Comparison of ENCODE assay signal across 8 cellular contexts in genomic region chr7:105531797-105532671, GRCh38. TPM values are rescaled to one million over a fixed set of nuclear protein-coding genes. Genes with fewer than 3 reads are reported as not detected.
DNase-seq lines count a peak whose midpoint lies in the region; ATAC-seq and TF ChIP-seq lines count a peak whose summit lies in the region.

RINT1 (plus strand) TSS chr7:105532201; CDS start chr7:105532316, 115 bp downstream.

- POLR2A ChIA-PET in AG04450 (lab: Yijun Ruan, JAX): interaction anchor here (0.5 to 1.4 kb wide), 7 partner anchors 10 to 453 kb away, joined by 3 to 7 read pairs (median 4); partner anchors contain the start of gene PUS7

- peak within 1 kb of the TSS; percentile 97 for H3K4me2 ChIP-seq in mammary epithelial cell (ENCODE audit: insufficient read depth, low read depth, low read length)

- H3K4me3 ChIP-seq in AG04450 (ENCODE audit: low read depth, low read length): peak within 1 kb of the TSS; percentile 98
- peak within 1 kb of the TSS; percentile 83 to 100 (median 92) for H3K4me3 ChIP-seq in mammary epithelial cell (replicated peaks in 1 of 3; ENCODE audit: insufficient read depth in 1 of 3, low read depth in 2 of 3, low read length in 3 of 3)

- no peaks in the 10 kb centered on the region for H3K27me3 ChIP-seq in AG04450 (ENCODE audit: control insufficient read depth, insufficient read depth, low read length)
- no peaks in the 10 kb centered on the region for H3K27me3 ChIP-seq in mammary epithelial cell (ENCODE audit: insufficient read depth, low read length)

- peaks cover 4% of the 10 kb centered on the region for H3K36me3 ChIP-seq in mammary epithelial cell (ENCODE audit: insufficient read depth, low read length)

- in situ Hi-C loops in mammary epithelial cell (cut with MboI; ENCODE audit: low sequenced_read_pairs in 2 of 2): no loop called here

- CTCF ChIA-PET in AG04450 (lab: Charles Lee): interaction anchor here (0.6 to 2.1 kb wide), 44 partner anchors 9 to 635 kb away, joined by 3 to 18 read pairs (median 4); partner anchors contain the start of gene PUS7
- CTCF ChIA-PET in mammary epithelial cell (lab: Charles Lee; ENCODE audit: low non-redundant PET): interaction anchor here (0.6 to 1.0 kb wide), 4 partner anchors 65 to 332 kb away, joined by 3 to 12 read pairs (median 5); no protein-coding TSS in a partner anchor

- no peaks in the 10 kb centered on the region for H3K9me3 ChIP-seq in AG04450 (ENCODE audit: control insufficient read depth, insufficient read depth, low read length)
- H3K9me3 ChIP-seq in mammary epithelial cell (replicated peaks; ENCODE audit: insufficient read depth, low read length): no peaks in the 10 kb centered on the region

- ATAC-seq in GM18868 (IDR thresholded peaks at IDR 0.05; ENCODE audit: unreplicated experiment): peak; percentile 93
- peak; percentile 93 for ATAC-seq in HG03108 (IDR thresholded peaks at IDR 0.05; ENCODE audit: unreplicated experiment)

- WGBS in mammary epithelial cell (ENCODE audit: low coverage, missing lambda C conversion rate): 2% methylated on average over 19 of the region's 42 CpGs

- DNase-seq in AG04450 (ENCODE audit: low read depth, low spot score) (peak; percentile 72), NCI-H2171 treated with DMSO at 0.1 percent for 48 hours (lab: John Stamatoyannopoulos, UW) (peak; percentile 90), mammary epithelial cell (peak; percentile 85), iPS-NIHi7 (ENCODE audit: extremely low spot score) (peak; percentile 94), smooth muscle cell of the brain vasculature (ENCODE audit: low read depth, low spot score) (peak; percentile 65)

- peak within 1 kb of the TSS; percentile 99 for H2AFZ ChIP-seq in mammary epithelial cell (ENCODE audit: low read depth, low read length)

- no peaks in the 10 kb centered on the region for H4K20me1 ChIP-seq in mammary epithelial cell (ENCODE audit: insufficient read depth, low read length)

- H3K9ac ChIP-seq in mammary epithelial cell (ENCODE audit: insufficient read depth, low read length): peak within 1 kb of the TSS; percentile 85

- dilution Hi-C loops in mammary epithelial cell (cut with HindIII; ENCODE audit: low sequenced_read_pairs): no loop called here

- TF ChIP-seq CTCF in AG04450 (IDR thresholded peaks at IDR 0.05; ENCODE audit: low read depth, low read length) (peak; percentile 83), VCaP (conservative IDR thresholded peaks at IDR 0.05) (peak; percentile 97), mammary epithelial cell (conservative IDR thresholded peaks at IDR 0.05 in 1 of 2, IDR thresholded peaks at IDR 0.05 in 1 of 2; ENCODE audit: extremely low read depth in 1 of 2, insufficient read depth in 1 of 2, low read depth in 1 of 2, low read length in 2 of 2) (peak; percentile 61 to 82)

- H3K4me1 ChIP-seq in mammary epithelial cell (ENCODE audit: insufficient read depth, low read length): peaks cover 12% of the 10 kb centered on the region

- peaks cover 30% of the 10 kb centered on the region for H3K79me2 ChIP-seq in mammary epithelial cell (ENCODE audit: insufficient read depth, low read length)

- H3K27ac ChIP-seq in AG04450 (ENCODE audit: low read depth, low read length) (peak within 1 kb of the TSS; percentile 39), VCaP (peak within 1 kb of the TSS; percentile 89), mammary epithelial cell (ENCODE audit: insufficient read depth, low read depth, low read length) (peak within 1 kb of the TSS; percentile 66)

- intact Hi-C loops in mammary epithelial cell (cut with micrococcal nuclease): loop anchor here (10.0 kb wide), 1 partner anchor 513 kb away; no protein-coding TSS in a partner anchor

- BruUV-seq in mammary epithelial cell (replicated peaks; lab: Mats Ljungman, UMichigan): no TSS peak

RNA-seq across cellular contexts. Expression of gene RINT1, which starts in this region (rescaled TPM):
- polyA plus RNA-seq in AG04450 (2011; rRNA removed) (21.6 and 27.6 TPM in 2 replicates), mammary epithelial cell (11.9 TPM)
- 19.1 and 31.1 TPM in 2 replicates for polyA minus RNA-seq in AG04450 (2011; rRNA and poly(A)+ RNA removed)
- total RNA-seq in mammary epithelial cell: 10 to 100 TPM; 15.8 to 21.4 TPM
- 23.2 TPM for polyA minus RNA-seq in mammary epithelial cell

Comparison
In these comparisons a context has a peak if more than half of its experiments do, and no peak if none do; other contexts are left out.
1. Peak in every context shown above with its lines: DNase-seq, ATAC-seq, H3K4me3 ChIP-seq and H3K27ac ChIP-seq.
2. H3K27ac ChIP-seq: peak in every context shown above with its lines; median percentile 89 in VCaP; 66 in mammary epithelial cell; 39 in AG04450.